Comparison of ENCODE assay signal across 16 cellular contexts in genomic region chr22:37470087-37470445, GRCh38. TPM values are rescaled to one million over a fixed set of nuclear protein-coding genes. Genes with fewer than 3 reads are reported as not detected.
DNase-seq lines count a peak whose midpoint lies in the region; ATAC-seq and TF ChIP-seq lines count a peak whose summit lies in the region.
"Had no signal": no experiment of that assay in that cellular context is flagged by ENCODE, and none has a peak within 500 bp of the region (broad histone marks: within the 10 kb centered on the region; RNA-seq: fewer than 3 reads in every experiment).

No MANE protein-coding gene starts in this region.

- no peak for ATAC-seq in activated T-cell treated with anti-CD3 and anti-CD28 coated beads, Interleukin-2, amount 50 U/mL, for 72 hours (replicated peaks in 1 of 2)
- ATAC-seq in T-helper 17 cell (no peak), HG02623 (IDR thresholded peaks at IDR 0.05; ENCODE audit: unreplicated experiment) (no peak), GM21717 (IDR thresholded peaks at IDR 0.05; ENCODE audit: unreplicated experiment) (no peak)

- DNase-seq in activated T-cell treated with anti-CD3 and anti-CD28 coated beads, Interleukin-2, amount 50 U/mL, for 24 hours = no peak
- DNase-seq in activated T-cell treated with anti-CD3 and anti-CD28 coated beads, Interleukin-2, amount 50 U/mL, for 72 hours = no peak
- DNase-seq in T-helper 17 cell (no peak), neural crest cell (ENCODE audit: low read depth, low spot score) (no peak), NCI-H2107 treated with DMSO at 0.1 percent for 48 hours (lab: John Stamatoyannopoulos, UW; ENCODE audit: unreplicated experiment) (no peak)
- DNase-seq: 8988T; CD4-positive, CD25-positive, alpha-beta regulatory T cell; DMS153; DMS79 treated with DMSO at 0.1 percent for 48 hours; GDM1; HCEC 1CT; HFFc6; KBM-7 had no signal

- H3K4me1 Mint-ChIP-seq in activated T-cell treated with anti-CD3 and anti-CD28 coated beads, Interleukin-2, amount 50 U/mL, for 24 hours (ENCODE audit: low read depth) = peaks cover 3% of the 10 kb centered on the region
- H3K4me1 Mint-ChIP-seq in activated T-cell treated with anti-CD3 and anti-CD28 coated beads, Interleukin-2, amount 50 U/mL, for 72 hours (ENCODE audit: low read depth) = peaks cover 3% of the 10 kb centered on the region
- H3K4me1 Mint-ChIP-seq in T-helper 17 cell = peaks cover 25% of the 10 kb centered on the region
- H3K4me1 Mint-ChIP-seq in neural crest cell = no peaks in the 10 kb centered on the region

- H3K4me3 Mint-ChIP-seq in activated T-cell treated with anti-CD3 and anti-CD28 coated beads, Interleukin-2, amount 50 U/mL, for 24 hours = no peak overlapping the region
- no peak overlapping the region for H3K4me3 Mint-ChIP-seq in activated T-cell treated with anti-CD3 and anti-CD28 coated beads, Interleukin-2, amount 50 U/mL, for 72 hours
- H3K4me3 Mint-ChIP-seq in T-helper 17 cell (no peak overlapping the region), neural crest cell (no peak overlapping the region)
- H3K4me3 Mint-ChIP-seq: CD4-positive, CD25-positive, alpha-beta regulatory T cell; HFFc6 had no signal

- H3K27me3 Mint-ChIP-seq in activated T-cell treated with anti-CD3 and anti-CD28 coated beads, Interleukin-2, amount 50 U/mL, for 24 hours = no peaks in the 10 kb centered on the region
- no peaks in the 10 kb centered on the region for H3K27me3 Mint-ChIP-seq in activated T-cell treated with anti-CD3 and anti-CD28 coated beads, Interleukin-2, amount 50 U/mL, for 72 hours (ENCODE audit: low read depth)
- H3K27me3 Mint-ChIP-seq in T-helper 17 cell (no peaks in the 10 kb centered on the region), neural crest cell (ENCODE audit: low read depth) (peaks cover 37% of the 10 kb centered on the region)
- H3K27me3 Mint-ChIP-seq: CD4-positive, CD25-positive, alpha-beta regulatory T cell had no signal

- no peaks in the 10 kb centered on the region for H3K9me3 ChIP-seq in T-helper 17 cell (ENCODE audit: control insufficient read depth, low read length, poor library complexity, severe bottlenecking)
- H3K9me3 ChIP-seq: BLaER1 treated with 17β-estradiol and CSF1 and Interleukin-3, amounts not matched to agents 10 nM and 100 nM had no signal

- no peaks in the 10 kb centered on the region for H3K9me3 Mint-ChIP-seq in activated T-cell treated with anti-CD3 and anti-CD28 coated beads, Interleukin-2, amount 50 U/mL, for 24 hours
- H3K9me3 Mint-ChIP-seq in activated T-cell treated with anti-CD3 and anti-CD28 coated beads, Interleukin-2, amount 50 U/mL, for 72 hours = no peaks in the 10 kb centered on the region
- no peaks in the 10 kb centered on the region for H3K9me3 Mint-ChIP-seq in neural crest cell
- H3K9me3 Mint-ChIP-seq: CD4-positive, CD25-positive, alpha-beta regulatory T cell; HFFc6 had no signal

- no peak for TF ChIP-seq CTCF in neural crest cell (conservative IDR thresholded peaks at IDR 0.05)

- H3K36me3 Mint-ChIP-seq in activated T-cell treated with anti-CD3 and anti-CD28 coated beads, Interleukin-2, amount 50 U/mL, for 24 hours (ENCODE audit: low read depth) = peaks cover 94% of the 10 kb centered on the region
- H3K36me3 Mint-ChIP-seq in activated T-cell treated with anti-CD3 and anti-CD28 coated beads, Interleukin-2, amount 50 U/mL, for 72 hours (ENCODE audit: insufficient read depth in 2 of 2) = peaks cover 6 to 20% of the 10 kb centered on the region in 2 donors
- H3K36me3 Mint-ChIP-seq in T-helper 17 cell (ENCODE audit: low read depth) = peaks cover 11% of the 10 kb centered on the region
- H3K36me3 Mint-ChIP-seq in neural crest cell (ENCODE audit: low read depth) = no peaks in the 10 kb centered on the region

- peak overlapping the region; percentile 65 for H3K27ac Mint-ChIP-seq in activated T-cell treated with anti-CD3 and anti-CD28 coated beads, Interleukin-2, amount 50 U/mL, for 24 hours
- H3K27ac Mint-ChIP-seq in activated T-cell treated with anti-CD3 and anti-CD28 coated beads, Interleukin-2, amount 50 U/mL, for 72 hours = no peak overlapping the region
- peak overlapping the region; percentile 53 for H3K27ac Mint-ChIP-seq in T-helper 17 cell
- H3K27ac Mint-ChIP-seq in neural crest cell (ENCODE audit: unreplicated experiment) = peak overlapping the region; percentile 14
- H3K27ac Mint-ChIP-seq: HFFc6 had no signal

RNA-seq across cellular contexts. Expression of gene MFNG, which starts 16.1 kb away (rescaled TPM):
- total RNA-seq in activated T-cell treated with anti-CD3 and anti-CD28 coated beads, Interleukin-2, amount 50 U/mL, for 72 hours = 100 to 1,000 TPM in 1 of 2 donors, 10 to 100 TPM in 1; 94.0 to 116 TPM
- total RNA-seq in T-helper 17 cell (100 to 1,000 TPM; 139 to 150 TPM), neural crest cell (3.2 and 4.7 TPM in 2 replicates)
- total RNA-seq: HFFc6 had no signal

RNA-seq across cellular contexts. Expression of gene ELFN2, which starts 42.8 kb away (rescaled TPM):
- under 1 TPM; 0.58 to 0.62 TPM for total RNA-seq in activated T-cell treated with anti-CD3 and anti-CD28 coated beads, Interleukin-2, amount 50 U/mL, for 72 hours
- under 1 TPM; 0.10 to 0.12 TPM for total RNA-seq in T-helper 17 cell
- 0.09 and 0.27 TPM in 2 replicates for total RNA-seq in neural crest cell

RNA-seq across cellular contexts. Expression of gene CARD10, which starts 49.1 kb away (rescaled TPM):
- under 1 TPM in 1 of 2 donors, not detected in 1; 0.25 TPM for total RNA-seq in activated T-cell treated with anti-CD3 and anti-CD28 coated beads, Interleukin-2, amount 50 U/mL, for 72 hours
- under 1 TPM; 0.12 to 0.31 TPM for total RNA-seq in T-helper 17 cell
- total RNA-seq in neural crest cell = 7.0 and 7.3 TPM in 2 replicates
- total RNA-seq: CD4-positive, CD25-positive, alpha-beta regulatory T cell had no signal

Comparison
In these comparisons a context has a peak if more than half of its experiments do, and no peak if none do; other contexts are left out.
1. RNA of gene MFNG, which starts 16.1 kb away (total RNA-seq): 139 to 150 TPM in T-helper 17 cell and 94.0 to 116 TPM in activated T-cell treated with anti-CD3 and anti-CD28 coated beads, Interleukin-2, amount 50 U/mL, for 72 hours; 3.2 to 4.7 TPM in neural crest cell; every median in the first group is over 10 times any median in the second.